ENCODE assay signal across 8 cellular contexts in the genomic region with DNA sequence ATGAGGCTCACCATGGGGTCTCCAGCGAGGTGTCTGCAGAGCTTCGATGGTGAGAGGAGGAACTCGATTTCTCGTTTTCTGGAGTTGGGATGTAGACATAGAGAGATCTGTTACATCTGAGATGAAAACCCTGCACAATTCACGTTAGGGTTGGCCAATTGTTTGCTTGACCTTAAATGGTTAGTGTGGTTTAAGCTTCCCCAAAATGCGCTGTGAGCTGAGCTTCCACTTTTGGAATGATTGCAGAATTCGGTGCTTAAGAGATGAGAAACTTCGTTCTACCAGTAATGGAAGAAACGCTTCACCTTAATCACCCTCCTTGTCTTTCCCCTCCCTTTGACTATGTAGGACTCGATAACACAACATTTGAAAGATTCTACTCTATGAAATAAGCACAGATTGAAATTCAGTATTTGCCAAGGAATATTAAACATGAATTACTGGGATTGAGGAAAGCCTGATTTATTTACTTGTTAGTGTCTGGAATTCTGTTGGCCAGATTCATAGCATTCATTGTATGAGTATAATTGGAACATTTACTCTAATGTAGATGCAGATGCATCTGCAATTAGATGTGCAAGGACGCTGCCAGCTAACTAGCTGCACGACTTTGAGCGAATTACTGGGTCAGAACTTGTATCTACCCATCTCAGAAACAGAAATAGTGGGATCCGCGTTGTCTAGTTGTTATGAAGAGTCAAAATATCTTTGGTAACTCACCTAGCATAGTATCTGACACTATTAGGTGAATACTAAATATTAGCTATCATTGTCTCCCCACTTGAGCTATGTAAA. TPM values are rescaled to one million over a fixed set of nuclear protein-coding genes. Genes with fewer than 3 reads are reported as not detected.
A peak's percentile ranks its signal among the peaks of the same experiment; 100 is the strongest.
DNase-seq lines count a peak whose midpoint lies in the region; ATAC-seq and TF ChIP-seq lines count a peak whose summit lies in the region.

No MANE protein-coding gene starts in this region.

- peak; percentile 3 for ATAC-seq in activated CD4-positive, alpha-beta T cell treated with anti-CD3 and anti-CD28 coated beads for 36 hours
- peak; percentile 0 for ATAC-seq in HG03060 (IDR thresholded peaks at IDR 0.05; ENCODE audit: low read depth, unreplicated experiment)
- ATAC-seq in foreskin keratinocyte: no peak

- H3K27me3 ChIP-seq in WERI-Rb-1 (ENCODE audit: insufficient read depth, low read depth, severe bottlenecking) (no peaks in the 10 kb centered on the region), foreskin keratinocyte (no peaks in the 10 kb centered on the region), rectal smooth muscle tissue (ENCODE audit: control insufficient read depth, insufficient read depth, low read length) (no peaks in the 10 kb centered on the region)

- peak; percentile 49 for DNase-seq in activated CD4-positive, alpha-beta T cell treated with anti-CD3 and anti-CD28 coated beads for 36 hours
- DNase-seq in activated CD4-positive, alpha-beta T cell treated with anti-CD3 and anti-CD28 coated beads, Interleukin-2, amount 50 U/mL, for 48 hours: no peak
- DNase-seq in WERI-Rb-1 (no peak), foreskin keratinocyte (peak in 1 of 2 donors; percentile 58), NCI-H1930 (lab: John Stamatoyannopoulos, UW) (no peak), ecto neural progenitor cell (ENCODE audit: low spot score) (no peak)

- POLR2A ChIA-PET in activated CD4-positive, alpha-beta T cell treated with anti-CD3 and anti-CD28 coated beads for 36 hours (lab: Charles Lee): interaction anchor here (0.6 to 2.1 kb wide), 6 partner anchors 44 to 403 kb away, joined by 3 to 15 read pairs (median 4); no protein-coding TSS in a partner anchor

- H3K9me3 ChIP-seq in WERI-Rb-1 (ENCODE audit: severe bottlenecking): peaks cover 3% of the 10 kb centered on the region

- H3K4me3 ChIP-seq in WERI-Rb-1 (ENCODE audit: low read depth, low read length) (peak overlapping the region; percentile 66), rectal smooth muscle tissue (ENCODE audit: low read length) (peak overlapping the region; percentile 78)

- H3K4me1 ChIP-seq in foreskin keratinocyte (peaks cover 9% of the 10 kb centered on the region), rectal smooth muscle tissue (ENCODE audit: control insufficient read depth, insufficient read depth, low read length) (peaks cover 7% of the 10 kb centered on the region)

- H3K4me1 Mint-ChIP-seq in activated CD4-positive, alpha-beta T cell treated with anti-CD3 and anti-CD28 coated beads for 36 hours: peaks cover 31% of the 10 kb centered on the region

- CTCF ChIA-PET in activated CD4-positive, alpha-beta T cell treated with anti-CD3 and anti-CD28 coated beads for 36 hours (lab: Charles Lee): interaction anchor here (0.7 to 1.8 kb wide), 5 partner anchors 12 to 306 kb away, joined by 3 to 6 read pairs (median 3); no protein-coding TSS in a partner anchor

- peak overlapping the region; percentile 35 for H3K9ac ChIP-seq in rectal smooth muscle tissue (ENCODE audit: low read length)

- peak overlapping the region; percentile 100 for H3K27ac ChIP-seq in WERI-Rb-1
- H3K27ac ChIP-seq in foreskin keratinocyte: peak overlapping the region; percentile 97
- H3K27ac ChIP-seq in rectal smooth muscle tissue (ENCODE audit: low read depth, low read length): peak overlapping the region; percentile 100

- intact Hi-C loops in activated CD4-positive, alpha-beta T cell treated with anti-CD3 and anti-CD28 coated beads for 36 hours (cut with DNase I, micrococcal nuclease): loop anchor here (1.0 to 10.0 kb wide), 11 partner anchors 57 to 1009 kb away; a partner anchor contains a TSS

- peaks cover 3% of the 10 kb centered on the region; the same call in 1 of the 2 replicates for H3K36me3 ChIP-seq in WERI-Rb-1
- no peaks in the 10 kb centered on the region for H3K36me3 ChIP-seq in rectal smooth muscle tissue (ENCODE audit: control insufficient read depth, insufficient read depth, low read length)

- TF ChIP-seq CTCF in WERI-Rb-1 (IDR thresholded peaks at IDR 0.05; ENCODE audit: low read depth, low read length) (no peak), foreskin keratinocyte (conservative IDR thresholded peaks at IDR 0.05) (no peak)

- peak overlapping the region; percentile 98 for H3K27ac Mint-ChIP-seq in activated CD4-positive, alpha-beta T cell treated with anti-CD3 and anti-CD28 coated beads for 36 hours

- H3K4me3 Mint-ChIP-seq in activated CD4-positive, alpha-beta T cell treated with anti-CD3 and anti-CD28 coated beads for 36 hours: peak overlapping the region; percentile 90

- H3K36me3 Mint-ChIP-seq in activated CD4-positive, alpha-beta T cell treated with anti-CD3 and anti-CD28 coated beads for 36 hours (ENCODE audit: low read depth): peaks cover 3% of the 10 kb centered on the region

- no peaks in the 10 kb centered on the region for H3K9me3 Mint-ChIP-seq in activated CD4-positive, alpha-beta T cell treated with anti-CD3 and anti-CD28 coated beads for 36 hours (ENCODE audit: low read depth)

- H3K27me3 Mint-ChIP-seq in activated CD4-positive, alpha-beta T cell treated with anti-CD3 and anti-CD28 coated beads for 36 hours: no peaks in the 10 kb centered on the region

RNA-seq across cellular contexts. Expression of a gene that starts 1.6 kb away (rescaled TPM):
- 10 to 100 TPM; 21.9 to 32.7 TPM for total RNA-seq in activated CD4-positive, alpha-beta T cell treated with anti-CD3 and anti-CD28 coated beads for 36 hours
- 32.3 and 40.6 TPM in 2 replicates for total RNA-seq in foreskin keratinocyte
- 6.3 and 6.7 TPM in 2 replicates for polyA plus RNA-seq in foreskin keratinocyte
